1 cellular context compared by ENCODE assay signal in the genomic region with DNA sequence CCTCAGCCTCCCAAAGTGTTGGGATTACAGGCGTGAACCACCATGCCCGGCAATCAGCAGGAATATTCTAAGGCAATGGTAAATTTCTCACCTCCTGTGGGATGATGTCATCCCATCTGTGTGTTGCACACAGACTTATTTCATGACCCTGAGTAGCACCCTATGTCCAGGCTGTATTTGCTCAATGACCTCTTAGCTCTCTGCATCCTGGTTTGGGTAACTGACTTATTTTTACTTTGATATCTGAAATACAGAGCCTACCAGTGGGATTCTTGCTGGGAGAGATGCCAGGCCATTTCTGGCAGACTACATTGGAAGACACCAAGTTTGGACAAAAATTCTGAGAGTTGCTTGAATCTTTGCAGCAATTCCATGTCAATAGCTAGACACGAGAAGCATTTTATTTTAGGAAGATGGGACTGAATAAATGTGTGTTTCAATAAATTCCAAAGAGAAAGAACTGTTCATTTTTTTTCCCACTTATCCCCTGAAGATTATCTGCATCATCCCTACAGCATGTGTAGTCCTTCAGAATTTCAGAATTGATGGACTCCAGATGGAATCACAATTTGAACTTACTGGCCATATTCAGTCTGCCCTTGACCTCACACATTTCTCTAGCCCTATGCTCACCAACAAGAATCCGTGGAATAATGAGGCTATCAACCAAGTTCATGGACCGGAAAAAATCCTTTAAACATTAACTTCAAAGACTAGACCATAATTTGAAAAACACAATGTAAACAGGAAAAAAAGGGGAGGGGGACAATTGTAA.
TF ChIP-seq lines count a peak whose summit lies in the region.

No MANE protein-coding gene starts in this region.

TF ChIP-seq in IMR-90, 13 proteins besides CTCF, POLR2A, EP300 and RAD21 (continued from another document):
- TF ChIP-seq USF2 (IDR thresholded peaks at IDR 0.05; ENCODE audit: low read depth, low read length) (no peak), CEBPB (IDR thresholded peaks at IDR 0.05; ENCODE audit: low read depth, low read length) (no peak)
